9 cellular contexts compared by ENCODE assay signal in genomic region chr19:14542721-14543328, GRCh38. TPM values are rescaled to one million over a fixed set of nuclear protein-coding genes. Genes with fewer than 3 reads are reported as not detected.
DNase-seq lines count a peak whose midpoint lies in the region; ATAC-seq and TF ChIP-seq lines count a peak whose summit lies in the region.
"Had no signal": no experiment of that assay in that cellular context is flagged by ENCODE, and none has a peak within 500 bp of the region (broad histone marks: within the 10 kb centered on the region; RNA-seq: fewer than 3 reads in every experiment).

No MANE protein-coding gene starts in this region.

- H3K4me3 ChIP-seq in H7 (ENCODE audit: insufficient read depth, low read depth, low read length) (no peak overlapping the region), SK-N-MC (peak overlapping the region; percentile 50), fibroblast of villous mesenchyme (ENCODE audit: low read depth, low read length) (no peak overlapping the region), ovary (no peak overlapping the region)
- H3K4me3 ChIP-seq: thoracic aorta had no signal

- peaks cover 14 to 16% of the 10 kb centered on the region in 2 donors for H3K4me1 Mint-ChIP-seq in effector memory CD8-positive, alpha-beta T cell (ENCODE audit: low read depth in 2 of 2)

- H3K27me3 ChIP-seq in H7 (ENCODE audit: control insufficient read depth, insufficient read depth, low read length) (no peaks in the 10 kb centered on the region), ovary (no peaks in the 10 kb centered on the region)

- H3K27ac Mint-ChIP-seq in effector memory CD8-positive, alpha-beta T cell = no peak overlapping the region

- no peaks in the 10 kb centered on the region for H3K4me1 ChIP-seq in ovary (ENCODE audit: insufficient read depth)

- H3K9me3 ChIP-seq in SK-N-MC (ENCODE audit: low read depth, low read length) (no peaks in the 10 kb centered on the region), ovary (no peaks in the 10 kb centered on the region)
- H3K9me3 ChIP-seq: thoracic aorta had no signal

- no peak for TF ChIP-seq EP300 in ovary (IDR thresholded peaks at IDR 0.05)

- peaks cover 26% of the 10 kb centered on the region for H3K36me3 Mint-ChIP-seq in effector memory CD8-positive, alpha-beta T cell (ENCODE audit: insufficient read depth)

- TF ChIP-seq POLR2A in ovary (IDR thresholded peaks at IDR 0.05) = no peak

- WGBS in ovary, 3 donors = 51 to 61% (median 52%) methylated on average over 7 of the region's 7 CpGs

- peak; percentile 50 for ATAC-seq in sciatic nerve
- ATAC-seq in effector memory CD8-positive, alpha-beta T cell (replicated peaks) = no peak

- H3K27ac ChIP-seq in SK-N-MC (peak overlapping the region; percentile 98), ovary (no peak overlapping the region)
- H3K27ac ChIP-seq: thoracic aorta had no signal

- H3K9me3 Mint-ChIP-seq in effector memory CD8-positive, alpha-beta T cell = no peaks in the 10 kb centered on the region

- no peak overlapping the region for H3K4me3 Mint-ChIP-seq in effector memory CD8-positive, alpha-beta T cell

- TF ChIP-seq CTCF in fibroblast of villous mesenchyme (IDR thresholded peaks at IDR 0.05; ENCODE audit: insufficient read depth, low read depth, low read length) (no peak), ovary (IDR thresholded peaks at IDR 0.05) (no peak)

- H3K9ac ChIP-seq in SK-N-MC (ENCODE audit: insufficient read length) = peak overlapping the region; percentile 10

- DNase-seq in H7 (peak; percentile 42), SK-N-MC (ENCODE audit: low read depth, low spot score) (peak; percentile 95), fibroblast of villous mesenchyme (ENCODE audit: low read depth) (peak; percentile 77), sciatic nerve (ENCODE audit: low spot score) (no peak), ovary (no peak), DMS 273 treated with DMSO at 0.1 percent for 48 hours (lab: John Stamatoyannopoulos, UW) (no peak)
- DNase-seq in effector memory CD8-positive, alpha-beta T cell = no peak
- DNase-seq: activated CD4-positive, alpha-beta T cell treated with anti-CD3 and anti-CD28 coated beads for 4 hours had no signal

- peaks cover 2% of the 10 kb centered on the region for H3K36me3 ChIP-seq in H7 (replicated peaks; ENCODE audit: control insufficient read depth, insufficient read depth, low read length)
- H3K36me3 ChIP-seq in SK-N-MC (ENCODE audit: insufficient read depth, low read length) = peaks cover 5% of the 10 kb centered on the region; the same call in 1 of the 2 replicates
- no peaks in the 10 kb centered on the region for H3K36me3 ChIP-seq in ovary
- H3K36me3 ChIP-seq: thoracic aorta had no signal

- H3K27me3 Mint-ChIP-seq in effector memory CD8-positive, alpha-beta T cell = no peaks in the 10 kb centered on the region

- intact Hi-C loops in sciatic nerve (cut with DNase I) (no loop called here), ovary (cut with DNase I) (no loop called here)

RNA-seq across cellular contexts. Expression of gene TECR, which starts 13.4 kb away (rescaled TPM):
- 88.2 and 99.4 TPM in 2 replicates for total RNA-seq in H7 (2014; rRNA removed; shearing (Covaris generic))
- total RNA-seq in fibroblast of villous mesenchyme (27.4 and 32.0 TPM in 2 replicates), sciatic nerve (101 TPM), ovary (100 to 1,000 TPM in 2 of 7 donors, 10 to 100 TPM in 5; 22.3 to 115 (median 78.2) TPM)
- 10 to 100 TPM; 92.4 to 97.4 TPM for polyA plus RNA-seq in ovary

RNA-seq across cellular contexts. Expression of gene DNAJB1, which starts 24.6 kb away (rescaled TPM):
- 44.6 and 46.9 TPM in 2 replicates for total RNA-seq in H7 (2014; rRNA removed; shearing (Covaris generic))
- total RNA-seq in fibroblast of villous mesenchyme (78.0 and 99.3 TPM in 2 replicates), sciatic nerve (86.0 TPM), ovary (100 to 1,000 TPM in 3 of 7 donors, 10 to 100 TPM in 4; 53.7 to 151 (median 75.1) TPM)
- 100 to 1,000 TPM in 1 of 2 donors, 10 to 100 TPM in 1; 52.4 to 123 TPM for polyA plus RNA-seq in ovary

RNA-seq across cellular contexts. Expression of gene NDUFB7, which starts 29.0 kb away (rescaled TPM):
- total RNA-seq in H7 (2014; rRNA removed; shearing (Covaris generic)) = 332 and 343 TPM in 2 replicates
- total RNA-seq in fibroblast of villous mesenchyme = 216 and 357 TPM in 2 replicates
- 130 TPM for total RNA-seq in sciatic nerve
- total RNA-seq in ovary = 100 to 1,000 TPM in 6 of 7 donors, 10 to 100 TPM in 1; 86.9 to 429 (median 143) TPM
- polyA plus RNA-seq in ovary = 100 to 1,000 TPM in 1 of 2 donors, not detected in 1; 317 TPM

RNA-seq across cellular contexts. Expression of gene CLEC17A, which starts 40.1 kb away (rescaled TPM):
- not detected in 2 replicates for total RNA-seq in H7 (2014; rRNA removed; shearing (Covaris generic))
- not detected in 2 replicates for total RNA-seq in fibroblast of villous mesenchyme
- 0.76 TPM for total RNA-seq in sciatic nerve
- total RNA-seq in ovary = under 1 TPM in 2 of 7 donors, not detected in 5; 0.20 TPM
- polyA plus RNA-seq in ovary = under 1 TPM in 1 of 2 donors, not detected in 1; 0.12 TPM
- total RNA-seq: thoracic aorta had no signal

RNA-seq across cellular contexts. Expression of gene GIPC1, which starts 46.9 kb away (rescaled TPM):
- total RNA-seq in H7 (2014; rRNA removed; shearing (Covaris generic)) = 97.8 and 116 TPM in 2 replicates
- total RNA-seq in fibroblast of villous mesenchyme (155 and 169 TPM in 2 replicates), sciatic nerve (50.2 TPM), ovary (10 to 100 TPM; 33.7 to 64.5 (median 41.8) TPM)
- polyA plus RNA-seq in ovary = 10 to 100 TPM; 14.7 to 40.9 TPM

Comparison
In these comparisons a context has a peak if more than half of its experiments do, and no peak if none do; other contexts are left out.
1. DNase-seq: peak in H7 (single experiment), SK-N-MC (single experiment) and fibroblast of villous mesenchyme (single experiment); none in sciatic nerve (single experiment), effector memory CD8-positive, alpha-beta T cell (0 of 3), ovary (0 of 5) and DMS 273 treated with DMSO at 0.1 percent for 48 hours (single experiment).